Comparison of ENCODE assay signal across 1 cellular context in genomic region chr2:19347619-19348562, GRCh38.
TF ChIP-seq lines count a peak whose summit lies in the region.

No MANE protein-coding gene starts in this region.

TF ChIP-seq in HEK293, 187 proteins besides CTCF, POLR2A, EP300 and RAD21 (continued from another document):
- no peak for TF ChIP-seq ZBTB44 (tag by site-specific recombination; IDR thresholded peaks at IDR 0.05)
- no peak for TF ChIP-seq ZNF768 (tag by site-specific recombination; IDR thresholded peaks at IDR 0.05)
- no peak for TF ChIP-seq SCRT1 (tag by site-specific recombination; IDR thresholded peaks at IDR 0.05; ENCODE audit: borderline replicate concordance)
- TF ChIP-seq ZNF280C (tag by site-specific recombination; IDR thresholded peaks at IDR 0.05), result no peak
- TF ChIP-seq SP7 (tag by site-specific recombination; IDR thresholded peaks at IDR 0.05), result peak; percentile 51; the same call in 1 of the 2 replicates
- no peak for TF ChIP-seq ZNF664 (tag by site-specific recombination; IDR thresholded peaks at IDR 0.05)
- no peak for TF ChIP-seq SCRT2 (tag by site-specific recombination; IDR thresholded peaks at IDR 0.05)
- no peak for TF ChIP-seq ZNF658 (tag by site-specific recombination; IDR thresholded peaks at IDR 0.05)
- no peak for TF ChIP-seq OVOL3 (tag by site-specific recombination; IDR thresholded peaks at IDR 0.05)
- no peak for TF ChIP-seq ZNF514 (tag by site-specific recombination; IDR thresholded peaks at IDR 0.05)
- no peak for TF ChIP-seq ZNF292 (tag by site-specific recombination; IDR thresholded peaks at IDR 0.05; ENCODE audit: borderline replicate concordance, low read depth)
- no peak for TF ChIP-seq ZFP41 (tag by site-specific recombination; IDR thresholded peaks at IDR 0.05; ENCODE audit: borderline replicate concordance)
- TF ChIP-seq KLF8 (tag by site-specific recombination; IDR thresholded peaks at IDR 0.05), result peak; percentile 93
- TF ChIP-seq ZNF791 (tag by site-specific recombination; IDR thresholded peaks at IDR 0.05), result no peak
- TF ChIP-seq ZNF398 (tag by site-specific recombination; IDR thresholded peaks at IDR 0.05), result no peak
- no peak for TF ChIP-seq ZNF24 (tag by site-specific recombination; IDR thresholded peaks at IDR 0.05)
- no peak for TF ChIP-seq ZNF621 (tag by site-specific recombination; IDR thresholded peaks at IDR 0.05)
- peak; percentile 31; the same call in 1 of the 2 replicates for TF ChIP-seq KLF17 (tag by site-specific recombination; IDR thresholded peaks at IDR 0.05)
- TF ChIP-seq ZNF148 (tag by site-specific recombination; IDR thresholded peaks at IDR 0.05; ENCODE audit: borderline replicate concordance), result no peak
- no peak for TF ChIP-seq ZNF704 (tag by site-specific recombination; IDR thresholded peaks at IDR 0.05)
- TF ChIP-seq ZNF350 (tag by site-specific recombination; IDR thresholded peaks at IDR 0.05), result no peak
- TF ChIP-seq GLI4 (tag by site-specific recombination; IDR thresholded peaks at IDR 0.05), result no peak
- no peak for TF ChIP-seq ZNF248 (tag by site-specific recombination; IDR thresholded peaks at IDR 0.05)
- TF ChIP-seq ZNF585B (tag by site-specific recombination; IDR thresholded peaks at IDR 0.05), result no peak
- TF ChIP-seq ZNF114 (tag by site-specific recombination; IDR thresholded peaks at IDR 0.05), result no peak
- no peak; the same call in 1 of the 2 replicates for TF ChIP-seq REST (tag by site-specific recombination; IDR thresholded peaks at IDR 0.05)
- no peak for TF ChIP-seq ZNF623 (tag by site-specific recombination; IDR thresholded peaks at IDR 0.05)
- TF ChIP-seq ZNF324 (tag by site-specific recombination; IDR thresholded peaks at IDR 0.05), result no peak
- TF ChIP-seq ZNF639 (tag by site-specific recombination; IDR thresholded peaks at IDR 0.05), result no peak; the same call in 1 of the 2 replicates
- TF ChIP-seq ZNF707 (tag by site-specific recombination; IDR thresholded peaks at IDR 0.05), result no peak
- no peak for TF ChIP-seq BCL11A (tag by site-specific recombination; IDR thresholded peaks at IDR 0.05; ENCODE audit: low read depth)
- TF ChIP-seq ZNF175 (tag by site-specific recombination; IDR thresholded peaks at IDR 0.05), result no peak
- TF ChIP-seq ZXDB (tag by site-specific recombination; IDR thresholded peaks at IDR 0.05), result peak; percentile 42; the same call in 1 of the 2 replicates
- TF ChIP-seq ZNF211 (tag by site-specific recombination; IDR thresholded peaks at IDR 0.05; ENCODE audit: low read depth), result no peak
- TF ChIP-seq OSR2 (tag by site-specific recombination; IDR thresholded peaks at IDR 0.05), result no peak
